34 cellular contexts compared by ENCODE assay signal in the genomic region with DNA sequence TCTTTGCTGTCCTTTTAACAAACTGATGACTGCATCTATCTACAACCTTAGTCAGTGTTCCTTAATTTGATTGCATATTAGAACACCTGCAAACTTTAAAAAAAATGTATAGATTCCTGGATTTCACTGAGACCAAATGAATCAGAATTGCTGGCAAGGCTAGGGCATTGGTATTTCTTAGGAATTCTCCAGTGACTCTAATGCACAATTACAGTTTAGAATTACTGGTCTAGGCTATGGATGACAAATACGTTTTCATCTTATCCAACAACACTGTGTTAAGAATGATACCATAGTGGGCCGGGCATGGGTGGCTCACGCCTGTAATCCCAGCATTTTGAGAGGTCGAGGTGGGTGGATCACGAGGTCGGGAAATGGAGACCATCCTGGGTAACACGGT.
"Had no signal": no experiment of that assay in that cellular context is flagged by ENCODE, and none has a peak within 500 bp of the region (broad histone marks: within the 10 kb centered on the region; RNA-seq: fewer than 3 reads in every experiment).

No MANE protein-coding gene starts in this region.

- H3K9me3 ChIP-seq: body of pancreas, Peyer's patch, SJSA1 had no signal

- H3K27ac ChIP-seq: body of pancreas, Peyer's patch, SJSA1, WERI-Rb-1 had no signal

- H3K4me3 ChIP-seq: body of pancreas, Peyer's patch, SJSA1 had no signal

- ATAC-seq: activated CD8-positive, alpha-beta memory T cell treated with anti-CD3 and anti-CD28 coated beads, Interleukin-2, amount 10 ng/mL, durations not matched to agents 7 days and 5 days; body of pancreas had no signal

- H3K36me3 ChIP-seq: Peyer's patch, SJSA1, WERI-Rb-1 had no signal

- H3K27me3 ChIP-seq: body of pancreas, Peyer's patch, SJSA1 had no signal

- H3K4me1 ChIP-seq: body of pancreas, Peyer's patch, SJSA1 had no signal

- DNase-seq: activated CD4-positive, alpha-beta memory T cell treated with anti-CD3 and anti-CD28 coated beads, Interleukin-2, amount 10 ng/mL, durations not matched to agents 7 days and 5 days; activated CD4-positive, alpha-beta T cell treated with anti-CD3 and anti-CD28 coated beads for 1 hour; activated CD4-positive, alpha-beta T cell treated with anti-CD3 and anti-CD28 coated beads for 48 hours; activated CD4-positive, CD25-positive, alpha-beta regulatory T cell; activated CD8-positive, alpha-beta memory T cell treated with anti-CD3 and anti-CD28 coated beads for 24 hours; activated CD8-positive, alpha-beta memory T cell treated with anti-CD3 and anti-CD28 coated beads, Interleukin-2, amount 10 ng/mL, durations not matched to agents 7 days and 5 days; activated CD8-positive, alpha-beta memory T cell treated with anti-CD3 and anti-CD28 coated beads, Interleukin-2, amount 50 U/mL, for 48 hours; activated effector memory CD4-positive, alpha-beta T cell treated with Interleukin-2 at 50 U/mL for 16 hours; activated naive CD4-positive, alpha-beta T cell treated with anti-CD3 and anti-CD28 coated beads, Interleukin-2, amount 10 ng/mL, durations not matched to agents 7 days and 5 days; activated T-cell treated with anti-CD3 and anti-CD28 coated beads, Interleukin-2, amount 50 U/mL, for 48 hours; amniotic stem cell; aorta; body of pancreas; caudate nucleus; cerebellar nuclear complex; NCI-H1092 treated with DMSO at 0.1 percent for 48 hours; NCI-H1417; NCI-H187 treated with DMSO at 0.1 percent for 48 hours; NCI-H2081; NCI-H2171 treated with DMSO at 0.1 percent for 48 hours; NCI-H2227 treated with DMSO at 0.1 percent for 48 hours; NCI-H446; NCI-H524; NCI-H69; NCI-H82; Peyer's patch; RPMI8226; SHP77 treated with DMSO at 0.1 percent for 48 hours; SW 1271; T-helper 1 cell; T-helper 2 cell; T-helper 9 cell; WERI-Rb-1 had no signal
